In the genomic region with DNA sequence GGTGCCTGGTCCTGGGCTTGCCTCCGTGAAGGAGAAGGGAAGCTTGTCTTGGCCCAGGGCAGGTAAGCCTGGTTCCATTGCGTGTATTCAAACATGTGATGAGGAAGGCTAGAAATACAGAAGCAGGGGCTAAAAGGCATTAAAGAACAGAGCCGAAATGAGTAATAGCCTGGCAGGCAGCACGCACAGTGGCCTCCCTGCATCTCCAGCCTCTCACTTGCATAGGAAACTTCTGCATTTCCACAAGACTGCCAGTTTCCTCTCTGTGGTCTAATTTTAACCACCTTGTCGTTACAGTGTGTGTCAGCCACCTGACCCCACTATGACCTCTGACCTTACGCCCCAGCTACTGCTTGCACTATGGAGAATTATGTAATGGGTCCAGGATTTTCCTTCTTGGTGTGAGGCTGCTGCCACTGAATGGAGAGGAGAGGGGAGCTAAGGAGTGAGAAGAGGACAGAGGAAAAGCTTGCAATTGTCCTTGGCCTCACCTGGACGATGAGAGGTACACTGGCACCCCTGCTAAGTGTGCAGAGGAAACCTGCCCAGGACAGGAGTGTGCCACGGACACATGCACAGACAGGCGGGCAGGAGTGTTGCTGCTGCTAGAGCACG, we compare ENCODE assay signal across 10 cellular contexts. TPM values are rescaled to one million over a fixed set of nuclear protein-coding genes. Genes with fewer than 3 reads are reported as not detected.
DNase-seq lines count a peak whose midpoint lies in the region; ATAC-seq, FAIRE-seq and TF ChIP-seq lines count a peak whose summit lies in the region.
"Had no signal": no experiment of that assay in that cellular context is flagged by ENCODE, and none has a peak within 500 bp of the region (broad histone marks: within the 10 kb centered on the region; RNA-seq: fewer than 3 reads in every experiment).

No MANE protein-coding gene starts in this region.

- in situ Hi-C loops in mammary epithelial cell (cut with MboI; ENCODE audit: low sequenced_read_pairs in 2 of 2) = no loop called here
- in situ Hi-C loops in K562 (cut with MboI) = no loop called here

- H3K36me3 ChIP-seq in breast epithelium = no peaks in the 10 kb centered on the region
- H3K36me3 ChIP-seq in mammary epithelial cell (ENCODE audit: insufficient read depth, low read length) = no peaks in the 10 kb centered on the region
- peaks cover 10% of the 10 kb centered on the region; the same call in 1 of the 3 replicates for H3K36me3 ChIP-seq in K562 (ENCODE audit: control insufficient read depth, insufficient read depth, low read length)

- peak overlapping the region; percentile 96 to 98 (median 97) for H3K27ac Mint-ChIP-seq in nephron

- ATAC-seq in K562 = no peak

- no peak for TF ChIP-seq POLR2A in breast epithelium (IDR thresholded peaks at IDR 0.05)
- TF ChIP-seq POLR2A in K562 (conservative IDR thresholded peaks at IDR 0.05) = no peak

- no peaks in the 10 kb centered on the region for H3K27me3 ChIP-seq in breast epithelium
- H3K27me3 ChIP-seq in mammary epithelial cell (ENCODE audit: insufficient read depth, low read length) = no peaks in the 10 kb centered on the region
- no peaks in the 10 kb centered on the region for H3K27me3 ChIP-seq in K562 (ENCODE audit: control insufficient read depth in 2 of 2, insufficient read depth in 2 of 2, low read length in 2 of 2)

- H3K4me1 Mint-ChIP-seq in nephron = peaks cover 91% of the 10 kb centered on the region

- H3K9me3 ChIP-seq in breast epithelium = no peaks in the 10 kb centered on the region
- H3K9me3 ChIP-seq in mammary epithelial cell (replicated peaks; ENCODE audit: insufficient read depth, low read length) = no peaks in the 10 kb centered on the region
- H3K9me3 ChIP-seq in K562 (replicated peaks; ENCODE audit: control insufficient read depth, insufficient read depth, low read depth, low read length) = no peaks in the 10 kb centered on the region

- WGBS in mammary epithelial cell (ENCODE audit: low coverage, missing lambda C conversion rate) = 94% methylated on average over 10 of the region's 10 CpGs
- WGBS in K562 (ENCODE audit: insufficient coverage, low coverage, missing lambda C conversion rate) = 55% methylated on average over 9 of the region's 10 CpGs

- H3K27me3 Mint-ChIP-seq in nephron (ENCODE audit: low read depth) = no peaks in the 10 kb centered on the region

- POLR2A ChIA-PET in K562 (lab: Yijun Ruan, JAX) = interaction anchor here (0.5 kb wide), 1 partner anchor 371 kb away, joined by 3 read pairs; no protein-coding TSS in a partner anchor

- H3K79me2 ChIP-seq in mammary epithelial cell (ENCODE audit: insufficient read depth, low read length) (no peaks in the 10 kb centered on the region), K562 (ENCODE audit: control insufficient read depth, insufficient read depth, low read length) (no peaks in the 10 kb centered on the region)

- H3K4me1 ChIP-seq in breast epithelium (peaks cover 23 to 32% of the 10 kb centered on the region in 2 donors), mammary epithelial cell (ENCODE audit: insufficient read depth, low read length) (peaks cover 32% of the 10 kb centered on the region), K562 (replicated peaks in 1 of 2; ENCODE audit: control insufficient read depth in 2 of 2, insufficient read depth in 2 of 2, low read length in 2 of 2) (peaks cover 34 to 46% of the 10 kb centered on the region in 2 experiments)

- H3K4me3 ChIP-seq in breast epithelium = no peak overlapping the region
- no peak overlapping the region for H3K4me3 ChIP-seq in mammary epithelial cell (replicated peaks in 1 of 3; ENCODE audit: insufficient read depth in 1 of 3, low read depth in 2 of 3, low read length in 3 of 3)
- no peak overlapping the region for H3K4me3 ChIP-seq in K562
- H3K4me3 ChIP-seq: SK-N-MC had no signal

- no peak overlapping the region for H2AFZ ChIP-seq in mammary epithelial cell (ENCODE audit: low read depth, low read length)
- H2AFZ ChIP-seq in K562 (ENCODE audit: low read depth, low read length) = no peak overlapping the region

- H3K36me3 Mint-ChIP-seq in nephron (ENCODE audit: low read depth) = peaks cover 17% of the 10 kb centered on the region

- no peak overlapping the region for H3K4me2 ChIP-seq in mammary epithelial cell (ENCODE audit: insufficient read depth, low read depth, low read length)
- H3K4me2 ChIP-seq in K562 (ENCODE audit: insufficient read depth, low read length) = no peak overlapping the region

- peaks cover 1% of the 10 kb centered on the region for H3K9me1 ChIP-seq in K562 (ENCODE audit: control insufficient read depth, insufficient read depth, low read length)

- H3K9me3 Mint-ChIP-seq in nephron = no peaks in the 10 kb centered on the region

- intact Hi-C loops in breast epithelium (cut with DNase I; ENCODE audit: low total_unique reads) (no loop called here), mammary epithelial cell (cut with micrococcal nuclease) (no loop called here), K562 (cut with micrococcal nuclease) (no loop called here)

- DNase-seq in breast epithelium (ENCODE audit: low spot score in 2 of 2) (no peak), mammary epithelial cell (no peak), K562 (ENCODE audit: extremely low read depth in 1 of 4, low spot score in 3 of 4) (peak in 2 of 4 experiments; percentile 16 to 59), HPDE6-E6E7 (ENCODE audit: extremely low spot score) (no peak), NCI-H1092 (lab: John Stamatoyannopoulos, UW) (no peak), AG08396 (ENCODE audit: low spot score) (no peak)

- dilution Hi-C loops in mammary epithelial cell (cut with HindIII; ENCODE audit: low sequenced_read_pairs) = loop anchor here (5.0 kb wide), 1 partner anchor 40 kb away; no protein-coding TSS in a partner anchor

- CTCF ChIA-PET in mammary epithelial cell (lab: Charles Lee; ENCODE audit: low non-redundant PET) = no interaction called here
- CTCF ChIA-PET in K562 (lab: Yijun Ruan, JAX; ENCODE audit: low intra/inter-chr PET ratio) = no interaction called here

- no peak for FAIRE-seq in K562 (lab: Jason Lieb, UNC)
- FAIRE-seq: keratinocyte had no signal

- peak overlapping the region; percentile 88 to 97 for H3K27ac ChIP-seq in breast epithelium
- no peak overlapping the region for H3K27ac ChIP-seq in mammary epithelial cell (ENCODE audit: insufficient read depth, low read depth, low read length)
- H3K27ac ChIP-seq in K562 (ENCODE audit: extremely low read depth, low read depth, low read length) = no peak overlapping the region
- H3K27ac ChIP-seq: SK-N-MC had no signal

- no peak overlapping the region for H3K9ac ChIP-seq in mammary epithelial cell (ENCODE audit: insufficient read depth, low read length)
- peak overlapping the region in 1 of 2 experiments; percentile 76; a peak in 1 of 4 replicates for H3K9ac ChIP-seq in K562 (ENCODE audit: insufficient read depth in 1 of 2, low read depth in 2 of 2, low read length in 2 of 2)

- no peak for TF ChIP-seq EP300 in K562 (IDR thresholded peaks at IDR 0.05; ENCODE audit: low read length)

- peak overlapping the region in 2 of 3 experiments; percentile 24 to 57 for H3K4me3 Mint-ChIP-seq in nephron

- no peak for TF ChIP-seq RAD21 in K562 (CRISPR knock-in tag; conservative IDR thresholded peaks at IDR 0.05 in 1 of 2, IDR thresholded peaks at IDR 0.05 in 1 of 2)

- BruUV-seq in mammary epithelial cell (replicated peaks; lab: Mats Ljungman, UMichigan) (no TSS peak), K562 (replicated peaks; lab: Mats Ljungman, UMichigan) (no TSS peak)

- TF ChIP-seq CTCF in breast epithelium (IDR thresholded peaks at IDR 0.05) = no peak
- TF ChIP-seq CTCF in mammary epithelial cell (conservative IDR thresholded peaks at IDR 0.05 in 1 of 2, IDR thresholded peaks at IDR 0.05 in 1 of 2; ENCODE audit: extremely low read depth in 1 of 2, insufficient read depth in 1 of 2, low read depth in 1 of 2, low read length in 2 of 2) = no peak
- TF ChIP-seq CTCF in K562 (IDR thresholded peaks at IDR 0.05 in 2 of 3, conservative IDR thresholded peaks at IDR 0.05 in 1 of 3; ENCODE audit: insufficient read depth in 2 of 3, low read depth in 1 of 3, low read length in 3 of 3) = no peak
- no peak for TF ChIP-seq CTCF in nephron (IDR thresholded peaks at IDR 0.05; ENCODE audit: unreplicated experiment in 3 of 3)

- H4K20me1 ChIP-seq in mammary epithelial cell (ENCODE audit: insufficient read depth, low read length) (no peaks in the 10 kb centered on the region), K562 (replicated peaks; ENCODE audit: control insufficient read depth, insufficient read depth, low read length) (no peaks in the 10 kb centered on the region; the same call in 1 of the 2 replicates)

RNA-seq across cellular contexts. Expression of gene HIC1, which starts 32.8 kb away (rescaled TPM):
- total RNA-seq in breast epithelium (10 to 100 TPM; 12.6 to 16.4 (median 12.7) TPM), mammary epithelial cell (1 to 10 TPM in 1 of 2 donors, under 1 TPM in 1; 0.67 to 1.3 TPM), K562 (2014; rRNA removed) (1.9 and 2.8 TPM in 2 replicates), K562 (2014; rRNA removed; fragmentation: Illumina TruSeq; extraction: Trizol) (0.13 and 0.18 TPM in 2 replicates), K562 (2015; rRNA removed; fragmentation: Illumina TruSeq; extraction: Trizol) (0.18 and 0.41 TPM in 2 replicates), K562 (2021) (2.3 and 2.5 TPM in 2 replicates)
- polyA plus RNA-seq in mammary epithelial cell (0.20 TPM), K562 (2011; rRNA removed) (0.53 and 0.64 TPM in 2 replicates), K562 (2014; fragmentation: Illumina TruSeq; extraction: Trizol) (0.12 and 0.35 TPM in 2 replicates), K562 (2014; fragmentation: Nextera tagmentation; extraction: Ambion mirVana) (under 1 TPM; 0.01 to 0.03 TPM), K562 (2014; rRNA removed) (1.4 and 2.3 TPM in 2 replicates)
- polyA minus RNA-seq in mammary epithelial cell = not detected
- polyA plus RNA-seq in PFSK-1 (2012; ENCODE audit: insufficient read length, low read depth) = 49.7 TPM
- 2.6 and 5.4 TPM in 2 replicates for total RNA-seq in K562 (2011; cell fraction: chromatin; rRNA removed; ENCODE audit: low replicate concordance)
- 4.3 and 6.5 TPM in 2 replicates for total RNA-seq in K562 (2011; cell fraction: nucleolus; rRNA removed)
- 2.3 and 2.4 TPM in 2 replicates for total RNA-seq in K562 (2011; cell fraction: nucleoplasm; rRNA removed)
- 0.93 and 4.2 TPM in 2 replicates for polyA plus RNA-seq in K562 (2011; cell fraction: cytosol; rRNA removed)
- 2.7 and 7.9 TPM in 2 replicates for polyA plus RNA-seq in K562 (2011; cell fraction: nucleus; rRNA removed)
- 0.80 and 0.95 TPM in 2 replicates for polyA plus RNA-seq in K562 (2012)
- polyA minus RNA-seq in K562 (2011; rRNA and poly(A)+ RNA removed) = 0.21 and 0.46 TPM in 2 replicates
- polyA minus RNA-seq in K562 (2011; cell fraction: cytosol; rRNA and poly(A)+ RNA removed) = 1.5 and 2.1 TPM in 2 replicates
- 2.6 and 2.7 TPM in 2 replicates for polyA minus RNA-seq in K562 (2011; cell fraction: nucleus; rRNA and poly(A)+ RNA removed)

RNA-seq across cellular contexts. Expression of gene OVCA2, which starts 45.9 kb away (rescaled TPM):
- total RNA-seq in breast epithelium = 10 to 100 TPM; 24.3 to 35.4 (median 32.5) TPM
- total RNA-seq in mammary epithelial cell = 10 to 100 TPM; 44.1 to 65.7 TPM
- polyA plus RNA-seq in mammary epithelial cell = 68.4 TPM
- 28.3 TPM for polyA minus RNA-seq in mammary epithelial cell
- 53.8 TPM for polyA plus RNA-seq in PFSK-1 (2012; ENCODE audit: insufficient read length, low read depth)
- 1.6 and 4.6 TPM in 2 replicates for total RNA-seq in K562 (2011; cell fraction: chromatin; rRNA removed; ENCODE audit: low replicate concordance)
- total RNA-seq in K562 (2011; cell fraction: nucleolus; rRNA removed) = 6.6 and 9.8 TPM in 2 replicates
- total RNA-seq in K562 (2011; cell fraction: nucleoplasm; rRNA removed) = 0.69 and 4.2 TPM in 2 replicates
- 21.6 and 23.7 TPM in 2 replicates for total RNA-seq in K562 (2014; rRNA removed)
- 9.7 and 12.2 TPM in 2 replicates for total RNA-seq in K562 (2014; rRNA removed; fragmentation: Illumina TruSeq; extraction: Trizol)
- 12.2 and 14.1 TPM in 2 replicates for total RNA-seq in K562 (2015; rRNA removed; fragmentation: Illumina TruSeq; extraction: Trizol)
- total RNA-seq in K562 (2021) = 15.6 and 21.1 TPM in 2 replicates
- 14.1 and 17.1 TPM in 2 replicates for polyA plus RNA-seq in K562 (2011; rRNA removed)
- 17.7 and 39.3 TPM in 2 replicates for polyA plus RNA-seq in K562 (2011; cell fraction: cytosol; rRNA removed)
- polyA plus RNA-seq in K562 (2011; cell fraction: nucleus; rRNA removed) = 5.4 and 6.8 TPM in 2 replicates
- 14.6 and 22.6 TPM in 2 replicates for polyA plus RNA-seq in K562 (2012)
- 14.1 and 18.2 TPM in 2 replicates for polyA plus RNA-seq in K562 (2014; fragmentation: Illumina TruSeq; extraction: Trizol)
- 1 to 10 TPM; 3.0 to 3.6 TPM for polyA plus RNA-seq in K562 (2014; fragmentation: Nextera tagmentation; extraction: Ambion mirVana)
- polyA plus RNA-seq in K562 (2014; rRNA removed) = 19.7 and 23.4 TPM in 2 replicates
- polyA minus RNA-seq in K562 (2011; rRNA and poly(A)+ RNA removed) = 6.3 and 8.5 TPM in 2 replicates
- polyA minus RNA-seq in K562 (2011; cell fraction: cytosol; rRNA and poly(A)+ RNA removed) = 7.6 and 8.9 TPM in 2 replicates
- polyA minus RNA-seq in K562 (2011; cell fraction: nucleus; rRNA and poly(A)+ RNA removed) = 1.1 and 1.6 TPM in 2 replicates

RNA-seq across cellular contexts. Expression of gene DPH1, which starts 57.8 kb away (rescaled TPM):
- total RNA-seq in breast epithelium (10 to 100 TPM; 28.3 to 66.6 (median 55.7) TPM), mammary epithelial cell (10 to 100 TPM; 29.0 to 36.2 TPM), K562 (2014; rRNA removed) (30.9 and 34.7 TPM in 2 replicates), K562 (2014; rRNA removed; fragmentation: Illumina TruSeq; extraction: Trizol) (19.3 and 19.7 TPM in 2 replicates), K562 (2015; rRNA removed; fragmentation: Illumina TruSeq; extraction: Trizol) (17.7 and 19.7 TPM in 2 replicates), K562 (2021) (33.0 and 40.6 TPM in 2 replicates)
- polyA plus RNA-seq in mammary epithelial cell (27.4 TPM), K562 (2011; rRNA removed) (20.2 and 39.1 TPM in 2 replicates), K562 (2014; fragmentation: Illumina TruSeq; extraction: Trizol) (28.7 and 31.0 TPM in 2 replicates), K562 (2014; fragmentation: Nextera tagmentation; extraction: Ambion mirVana) (under 1 TPM; 0.42 to 0.94 TPM), K562 (2014; rRNA removed) (30.1 and 30.5 TPM in 2 replicates)
- 64.4 TPM for polyA minus RNA-seq in mammary epithelial cell
- 92.9 TPM for polyA plus RNA-seq in PFSK-1 (2012; ENCODE audit: insufficient read length, low read depth)
- 67.2 and 189 TPM in 2 replicates for total RNA-seq in K562 (2011; cell fraction: chromatin; rRNA removed; ENCODE audit: low replicate concordance)
- 122 and 130 TPM in 2 replicates for total RNA-seq in K562 (2011; cell fraction: nucleolus; rRNA removed)
- total RNA-seq in K562 (2011; cell fraction: nucleoplasm; rRNA removed) = 90.6 and 92.5 TPM in 2 replicates
- 35.7 and 48.3 TPM in 2 replicates for polyA plus RNA-seq in K562 (2011; cell fraction: cytosol; rRNA removed)
- 121 and 164 TPM in 2 replicates for polyA plus RNA-seq in K562 (2011; cell fraction: nucleus; rRNA removed)
- polyA plus RNA-seq in K562 (2012) = 23.5 and 23.7 TPM in 2 replicates
- polyA minus RNA-seq in K562 (2011; rRNA and poly(A)+ RNA removed) = 17.2 and 19.4 TPM in 2 replicates
- 27.1 and 28.2 TPM in 2 replicates for polyA minus RNA-seq in K562 (2011; cell fraction: cytosol; rRNA and poly(A)+ RNA removed)
- polyA minus RNA-seq in K562 (2011; cell fraction: nucleus; rRNA and poly(A)+ RNA removed) = 30.3 and 42.9 TPM in 2 replicates

Comparison
In these comparisons a context has a peak if more than half of its experiments do, and no peak if none do; other contexts are left out.
1. H3K27ac ChIP-seq: peak in breast epithelium (2 of 2); none in mammary epithelial cell (single experiment) and K562 (single experiment).